18 cellular contexts compared by ENCODE assay signal in the genomic region with DNA sequence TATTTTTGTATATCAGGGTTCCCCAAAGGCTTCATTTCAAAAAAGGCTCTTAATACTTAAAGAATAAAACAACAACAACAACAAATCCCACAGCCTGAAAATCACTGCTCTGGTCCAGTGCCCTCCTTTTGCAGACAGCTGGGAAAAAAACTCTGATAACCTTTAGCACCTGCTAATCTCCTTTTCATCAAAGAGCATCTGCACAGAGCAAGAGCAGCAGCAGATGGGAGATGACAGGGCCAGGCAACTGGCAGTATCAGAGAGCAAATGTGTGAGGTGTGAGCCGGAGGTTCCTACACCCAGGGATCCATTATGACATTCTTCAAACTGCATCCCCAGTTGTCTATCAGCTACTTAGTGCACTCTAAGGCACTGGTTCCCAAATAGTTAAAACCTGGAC. TPM values are rescaled to one million over a fixed set of nuclear protein-coding genes. Genes with fewer than 3 reads are reported as not detected.
DNase-seq lines count a peak whose midpoint lies in the region; ATAC-seq, FAIRE-seq and TF ChIP-seq lines count a peak whose summit lies in the region.
"Had no signal": no experiment of that assay in that cellular context is flagged by ENCODE, and none has a peak within 500 bp of the region (broad histone marks: within the 10 kb centered on the region; RNA-seq: fewer than 3 reads in every experiment).

No MANE protein-coding gene starts in this region.

- H3K27me3 ChIP-seq in WERI-Rb-1 (ENCODE audit: insufficient read depth, low read depth, severe bottlenecking): no peaks in the 10 kb centered on the region
- H3K27me3 ChIP-seq in mesendoderm (ENCODE audit: insufficient read depth, low read length, poor library complexity): no peaks in the 10 kb centered on the region
- no peaks in the 10 kb centered on the region for H3K27me3 ChIP-seq in stomach
- H3K27me3 ChIP-seq: BLaER1 had no signal

- peak; percentile 69 for FAIRE-seq in HTR-8/SVneo (lab: Jason Lieb, UNC)
- FAIRE-seq: HepG2 had no signal

- no peak overlapping the region for H3K56ac ChIP-seq in mesendoderm (ENCODE audit: low read length)

- no peak overlapping the region for H3K4ac ChIP-seq in mesendoderm (ENCODE audit: low read depth, low read length)

- TF ChIP-seq CTCF in WERI-Rb-1 (IDR thresholded peaks at IDR 0.05; ENCODE audit: low read depth, low read length): no peak
- no peak for TF ChIP-seq CTCF in stomach (IDR thresholded peaks at IDR 0.05)

- H4K5ac ChIP-seq in mesendoderm (ENCODE audit: low read length): no peak overlapping the region

- H3K9me3 ChIP-seq in WERI-Rb-1 (ENCODE audit: severe bottlenecking): no peaks in the 10 kb centered on the region
- H3K9me3 ChIP-seq in stomach: no peaks in the 10 kb centered on the region
- H3K9me3 ChIP-seq: BLaER1 had no signal

- H3K79me2 ChIP-seq in mesendoderm (ENCODE audit: control insufficient read depth, insufficient read depth, low read length): no peaks in the 10 kb centered on the region

- H3K9ac ChIP-seq in mesendoderm (ENCODE audit: low read length): no peak overlapping the region
- H3K9ac ChIP-seq: BLaER1 had no signal

- peak overlapping the region; percentile 48 for H3K27ac ChIP-seq in WERI-Rb-1
- H3K27ac ChIP-seq in mesendoderm (ENCODE audit: low read depth, low read length): no peak overlapping the region
- no peak overlapping the region for H3K27ac ChIP-seq in stomach
- H3K27ac ChIP-seq: BLaER1 had no signal

- no peak overlapping the region for H3K23ac ChIP-seq in mesendoderm (ENCODE audit: low read length)

- no peak overlapping the region for H3K4me2 ChIP-seq in mesendoderm (ENCODE audit: low read length)
- H3K4me2 ChIP-seq: BLaER1 had no signal

- WGBS in mesendoderm (ENCODE audit: extremely low coverage, insufficient coverage, low lambda C conversion rate): no CpG with 5 or more reads among the region's 1 CpG
- WGBS in stomach, 5 donors: 81 to 100% (median 95%) methylated on average over 1 of the region's 1 CpG

- H2AK5ac ChIP-seq in mesendoderm (ENCODE audit: low read length): no peak overlapping the region

- DNase-seq in HTR-8/SVneo (ENCODE audit: insufficient read length, low spot score) (no peak), NCI-H524 (lab: John Stamatoyannopoulos, UW) (peak; percentile 29 to 90), WERI-Rb-1 (peak; percentile 73), mesendoderm (peak; percentile 14), stomach (no peak), G401 (ENCODE audit: low spot score) (no peak)
- DNase-seq: CD4-positive, alpha-beta T cell; COR-L47; KBM-7; NCI-H1092; NCI-H1436; NCI-H2081; NCI-H446 treated with DMSO at 0.1 percent for 48 hours; NCI-H748 treated with DMSO at 0.1 percent for 48 hours had no signal

- H3K36me3 ChIP-seq in WERI-Rb-1: peaks cover 71% of the 10 kb centered on the region
- peaks cover 6% of the 10 kb centered on the region for H3K36me3 ChIP-seq in mesendoderm (ENCODE audit: control insufficient read depth, insufficient read depth, low read length)
- H3K36me3 ChIP-seq in stomach: peaks cover 11 to 70% (median 47%) of the 10 kb centered on the region in 4 donors

- in situ Hi-C loops in G401 (cut with HindIII; ENCODE audit: low sequenced_read_pairs): no loop called here

- H2BK120ac ChIP-seq in mesendoderm (ENCODE audit: low read depth, low read length): no peak overlapping the region

- TF ChIP-seq POLR2A in stomach (IDR thresholded peaks at IDR 0.05): no peak

- no peaks in the 10 kb centered on the region for H3K4me1 ChIP-seq in mesendoderm (ENCODE audit: control insufficient read depth, low read depth, low read length)
- peaks cover 0 to 5% (median 0%) of the 10 kb centered on the region in 4 donors for H3K4me1 ChIP-seq in stomach
- H3K4me1 ChIP-seq: BLaER1 had no signal

- no peak overlapping the region for H2BK15ac ChIP-seq in mesendoderm (replicated peaks; ENCODE audit: low read depth)

- no peak overlapping the region for H3K18ac ChIP-seq in mesendoderm (ENCODE audit: low read length)

- no peak for TF ChIP-seq EP300 in stomach (IDR thresholded peaks at IDR 0.05)

- H3K79me1 ChIP-seq in mesendoderm (ENCODE audit: low read length): peaks cover 9% of the 10 kb centered on the region

- H3K4me3 ChIP-seq in WERI-Rb-1 (ENCODE audit: low read depth, low read length): no peak overlapping the region
- no peak overlapping the region for H3K4me3 ChIP-seq in mesendoderm (ENCODE audit: low read length)
- no peak overlapping the region for H3K4me3 ChIP-seq in stomach
- H3K4me3 ChIP-seq: BLaER1 had no signal

- H4K8ac ChIP-seq in mesendoderm (ENCODE audit: low read depth, low read length): no peak overlapping the region

- no peak for ATAC-seq in HG03354 (IDR thresholded peaks at IDR 0.05; ENCODE audit: poor library complexity, severe bottlenecking, unreplicated experiment)
- ATAC-seq: HepG2, Panc1 had no signal

- intact Hi-C loops in stomach (cut with DNase I; ENCODE audit: low total_unique reads): no loop called here

- H2BK5ac ChIP-seq in mesendoderm (ENCODE audit: low read length): no peak overlapping the region

RNA-seq across cellular contexts. Expression of a gene that starts 25.7 kb away (rescaled TPM):
- polyA plus RNA-seq in mesendoderm (2013, experiment 1 of 2): 24.7 TPM
- polyA plus RNA-seq in mesendoderm (2013, experiment 2 of 2): 25.3 TPM
- total RNA-seq in stomach: 10 to 100 TPM in 3 of 5 donors, 1 to 10 TPM in 2; 3.1 to 27.2 (median 11.7) TPM
- polyA plus RNA-seq in stomach: 1 to 10 TPM; 5.0 to 6.2 (median 5.9) TPM
- total RNA-seq in G401 (2014; rRNA removed; shearing (Covaris generic)): 32.9 and 37.7 TPM in 2 replicates

RNA-seq across cellular contexts. Expression of a gene that starts 26.0 kb away (rescaled TPM):
- 26.3 TPM for polyA plus RNA-seq in mesendoderm (2013, experiment 1 of 2)
- 25.7 TPM for polyA plus RNA-seq in mesendoderm (2013, experiment 2 of 2)
- total RNA-seq in stomach: 10 to 100 TPM in 4 of 5 donors, 1 to 10 TPM in 1; 8.1 to 60.0 (median 31.5) TPM
- polyA plus RNA-seq in stomach: 10 to 100 TPM in 1 of 3 donors, 1 to 10 TPM in 2; 8.0 to 10.2 (median 8.1) TPM
- total RNA-seq in G401 (2014; rRNA removed; shearing (Covaris generic)): 7.2 and 13.8 TPM in 2 replicates

Comparison
In these comparisons a context has a peak if more than half of its experiments do, and no peak if none do; other contexts are left out.
1. DNase-seq: peak in NCI-H524 (2 of 2), WERI-Rb-1 (single experiment) and mesendoderm (single experiment); none in HTR-8/SVneo (single experiment), stomach (single experiment) and G401 (single experiment).